In genomic region chr1:241744591-241744990, GRCh38 we compare ENCODE assay signal across 24 cellular contexts.
"Had no signal": no experiment of that assay in that cellular context is flagged by ENCODE, and none has a peak within 500 bp of the region (broad histone marks: within the 10 kb centered on the region; RNA-seq: fewer than 3 reads in every experiment).

No MANE protein-coding gene starts in this region.

- H3K4me2 ChIP-seq: neural progenitor cell had no signal

- H3K79me2 ChIP-seq: parathyroid adenoma had no signal

- H3K9me3 ChIP-seq: ovary, psoas muscle, right lobe of liver, sigmoid colon, stomach, suprapubic skin, testis, tibial artery, transverse colon, upper lobe of left lung, vagina had no signal

- H3K4me3 ChIP-seq: neural progenitor cell, ovary, psoas muscle, right lobe of liver, sigmoid colon, stomach, suprapubic skin, testis, tibial artery, transverse colon, upper lobe of left lung, vagina had no signal

- H3K27me3 ChIP-seq: neural progenitor cell, ovary, right lobe of liver, sigmoid colon, stomach, suprapubic skin, testis, tibial artery, transverse colon, upper lobe of left lung, vagina had no signal

- DNase-seq: naive thymus-derived CD4-positive, alpha-beta T cell; natural killer cell; occipital lobe; ovary; psoas muscle; right cardiac atrium; right lobe of liver; sigmoid colon; small intestine; stimulated activated CD4-positive, alpha-beta T cell treated with anti-CD3 and anti-CD28 coated beads, Interleukin-15, amount 100 ng/mL, for 24 hours; stimulated activated CD4-positive, alpha-beta T cell treated with anti-CD3 and anti-CD28 coated beads, Interleukin-2, amount 100 ng/mL, for 24 hours; stimulated activated CD4-positive, alpha-beta T cell treated with anti-CD3 and anti-CD28 coated beads, Interleukin-2, amount 100 ng/mL, for 48 hours; stimulated activated CD4-positive, alpha-beta T cell treated with anti-CD3 and anti-CD28 coated beads, Interleukin-4, amount 100 ng/mL, for 24 hours; stimulated activated naive B cell treated with anti-CD40 and anti-IgM and Interleukin-4, amounts not matched to agents 10 μg/mL and 1 μg/mL and 100 μg/mL, for 72 hours; stimulated activated naive CD4-positive, alpha-beta T cell treated with Interleukin-2 at 50 U/mL for 16 hours; stomach; testis; tibial artery; transverse colon; upper lobe of left lung had no signal

- H3K9ac ChIP-seq: neural progenitor cell, parathyroid adenoma had no signal

- H2AFZ ChIP-seq: neural progenitor cell, parathyroid adenoma had no signal

- H3K4me1 ChIP-seq: neural progenitor cell, parathyroid adenoma, psoas muscle, right lobe of liver, stomach, testis, upper lobe of left lung had no signal

- H3K27ac ChIP-seq: neural progenitor cell, ovary, parathyroid adenoma, psoas muscle, right lobe of liver, sigmoid colon, stomach, suprapubic skin, testis, tibial artery, transverse colon, upper lobe of left lung, vagina had no signal

- H3K36me3 ChIP-seq: neural progenitor cell, ovary, right lobe of liver, sigmoid colon, stomach, suprapubic skin, tibial artery, transverse colon, upper lobe of left lung, vagina had no signal
